10 cellular contexts compared by ENCODE assay signal in the genomic region with DNA sequence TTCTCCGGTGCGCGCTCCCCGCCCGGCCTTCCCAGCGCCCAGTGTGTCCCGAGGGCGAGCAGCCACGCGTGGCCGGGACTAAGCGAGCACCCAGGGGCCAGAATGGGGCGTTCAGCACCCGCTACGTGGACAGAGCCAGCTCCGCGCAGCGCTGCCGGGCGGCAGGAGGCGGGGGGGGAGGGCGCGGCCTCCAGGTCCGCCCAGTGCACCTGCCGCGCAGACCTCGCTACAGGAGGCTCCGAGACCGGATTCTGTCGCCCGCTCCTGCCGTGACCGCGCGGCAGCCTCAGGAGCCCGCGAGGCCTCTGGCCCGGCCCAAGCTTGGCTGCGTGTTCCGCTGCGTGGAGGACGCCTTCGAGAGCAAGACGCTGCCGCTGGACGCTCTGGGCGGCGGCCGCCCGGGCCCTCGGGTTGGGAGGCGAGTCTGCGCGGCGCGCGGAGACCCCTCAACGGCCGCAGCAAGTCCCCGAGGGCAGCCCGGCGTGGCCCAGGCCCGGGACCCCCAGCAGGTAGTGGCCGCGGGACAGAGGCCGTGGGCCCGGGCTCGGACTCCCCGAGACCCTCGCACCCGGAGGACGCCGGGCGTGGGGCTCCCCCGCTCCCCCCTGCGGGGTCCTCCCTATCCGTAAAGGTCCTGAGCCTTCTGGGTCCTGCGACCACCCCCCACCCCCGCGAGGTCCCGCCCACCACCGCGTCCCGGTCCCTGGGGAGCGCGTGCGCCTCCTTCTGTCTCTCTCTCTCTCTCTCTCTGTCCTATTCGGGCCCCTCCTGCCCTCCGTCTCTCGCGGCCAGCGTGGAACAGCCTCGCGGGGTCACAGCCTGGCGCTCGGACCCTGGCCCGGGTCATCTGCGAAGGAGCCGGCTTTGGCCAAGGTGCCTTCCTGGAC. TPM values are rescaled to one million over a fixed set of nuclear protein-coding genes. Genes with fewer than 3 reads are reported as not detected.
DNase-seq lines count a peak whose midpoint lies in the region; ATAC-seq and TF ChIP-seq lines count a peak whose summit lies in the region.
"Had no signal": no experiment of that assay in that cellular context is flagged by ENCODE, and none has a peak within 500 bp of the region (broad histone marks: within the 10 kb centered on the region; RNA-seq: fewer than 3 reads in every experiment).

No MANE protein-coding gene starts in this region.

- H3K4me2 ChIP-seq in mesenchymal stem cell (ENCODE audit: low read length, poor library complexity, severe bottlenecking) = peak overlapping the region; percentile 65
- H3K4me2 ChIP-seq: KMS-11 had no signal

- no peak overlapping the region for H2BK120ac ChIP-seq in mesenchymal stem cell (ENCODE audit: low read depth, low read length)

- intact Hi-C loops in dendritic cell treated with granulocyte-macrophage colony-stimulating factor and Interleukin-4, amounts not matched to agents 40 ng/mL and 50 ng/mL, for 4 days (cut with micrococcal nuclease) = no loop called here

- no peak overlapping the region for H2BK15ac ChIP-seq in mesenchymal stem cell (ENCODE audit: low read depth, poor library complexity, severe bottlenecking)

- no peak for TF ChIP-seq CTCF in HEK293 (tag by site-specific recombination; IDR thresholded peaks at IDR 0.05)
- no peak for TF ChIP-seq CTCF in thoracic aorta (IDR thresholded peaks at IDR 0.05)

- DNase-seq in activated CD4-positive, alpha-beta T cell treated with anti-CD3 and anti-CD28 coated beads for 1 hour = peak; percentile 48
- DNase-seq in mesenchymal stem cell (peak; percentile 22), thoracic aorta (ENCODE audit: low spot score) (no peak), LoVo (ENCODE audit: low spot score) (no peak)

- CTCF ChIA-PET in HEK293 (lab: Yijun Ruan, JAX) = interaction anchor here (1.0 kb wide), 1 partner anchor 21 kb away, joined by 3 read pairs; no protein-coding TSS in a partner anchor

- H3K4me3 ChIP-seq in HEK293 (ENCODE audit: low read depth, low read length) (peak overlapping the region; percentile 16), mesenchymal stem cell (ENCODE audit: insufficient read depth in 1 of 2, low read depth in 1 of 2, low read length in 2 of 2) (peak overlapping the region in 1 of 2 experiments; percentile 32), thoracic aorta (peak overlapping the region; percentile 61)

- H3K27ac Mint-ChIP-seq in dendritic cell treated with granulocyte-macrophage colony-stimulating factor and Interleukin-4, amounts not matched to agents 40 ng/mL and 50 ng/mL, for 4 days = no peak overlapping the region
- H3K27ac Mint-ChIP-seq: mesothelial cell of epicardium had no signal

- WGBS in mesenchymal stem cell = 11% methylated on average over 87 of the region's 99 CpGs

- ATAC-seq in thoracic aorta (ENCODE audit: insufficient number of reproducible peaks, low FRiP score, low read depth) (no peak), HG02763 (IDR thresholded peaks at IDR 0.05; ENCODE audit: unreplicated experiment) (no peak), HG03159 (IDR thresholded peaks at IDR 0.05; ENCODE audit: unreplicated experiment) (no peak)

- peak overlapping the region; percentile 51 for H2AFZ ChIP-seq in mesenchymal stem cell (ENCODE audit: low read depth, low read length)

- H4K91ac ChIP-seq in mesenchymal stem cell (ENCODE audit: low read length) = no peak overlapping the region

- H3K27ac ChIP-seq in HEK293 (ENCODE audit: extremely low read depth, low read depth, low read length) (no peak overlapping the region), mesenchymal stem cell (ENCODE audit: low read length, poor library complexity, severe bottlenecking) (no peak overlapping the region), thoracic aorta (no peak overlapping the region)
- H3K27ac ChIP-seq: KMS-11 had no signal

- no peak overlapping the region for H3K9ac ChIP-seq in mesenchymal stem cell (ENCODE audit: low read length)
- H3K9ac ChIP-seq: KMS-11 had no signal

- H3K27me3 Mint-ChIP-seq in dendritic cell treated with granulocyte-macrophage colony-stimulating factor and Interleukin-4, amounts not matched to agents 40 ng/mL and 50 ng/mL, for 4 days = peaks cover 81% of the 10 kb centered on the region

- POLR2A ChIA-PET in HEK293 (lab: Yijun Ruan, JAX) = no interaction called here

- no peak overlapping the region for H3K14ac ChIP-seq in mesenchymal stem cell (ENCODE audit: low read length in 2 of 2)

- H3K4me1 ChIP-seq in HEK293 (ENCODE audit: control insufficient read depth, insufficient read depth, low read length) (no peaks in the 10 kb centered on the region; the same call in 1 of the 2 replicates), mesenchymal stem cell (ENCODE audit: control insufficient read depth, insufficient read depth, low read depth, low read length) (peaks cover 27% of the 10 kb centered on the region), thoracic aorta (ENCODE audit: control insufficient read depth in 1 of 2, low read depth in 2 of 2) (peaks cover 7 to 23% of the 10 kb centered on the region in 2 donors)

- H3K27me3 ChIP-seq in mesenchymal stem cell (ENCODE audit: control insufficient read depth in 1 of 2, insufficient read depth in 1 of 2, low read length in 2 of 2) (peaks cover 57 to 76% of the 10 kb centered on the region in 2 experiments), thoracic aorta (replicated peaks; ENCODE audit: insufficient read depth) (peaks cover 13% of the 10 kb centered on the region)

- H3K36me3 ChIP-seq in HEK293 (ENCODE audit: control insufficient read depth in 2 of 2, insufficient read depth in 1 of 2, low read length in 2 of 2) = no peaks in the 10 kb centered on the region
- H3K36me3 ChIP-seq in mesenchymal stem cell (ENCODE audit: control insufficient read depth in 1 of 2, insufficient read depth in 2 of 2, low read depth in 1 of 2, low read length in 2 of 2) = peaks cover 0 to 2% of the 10 kb centered on the region in 2 experiments
- no peaks in the 10 kb centered on the region for H3K36me3 ChIP-seq in thoracic aorta

- H2BK12ac ChIP-seq in mesenchymal stem cell (ENCODE audit: low read length in 2 of 2) = no peak overlapping the region

- H3K18ac ChIP-seq in mesenchymal stem cell (ENCODE audit: low read depth in 1 of 2, low read length in 2 of 2) = no peak overlapping the region

- peak overlapping the region; percentile 75 for H3K4me3 Mint-ChIP-seq in dendritic cell treated with granulocyte-macrophage colony-stimulating factor and Interleukin-4, amounts not matched to agents 40 ng/mL and 50 ng/mL, for 4 days

- no peaks in the 10 kb centered on the region for H3K9me3 Mint-ChIP-seq in dendritic cell treated with granulocyte-macrophage colony-stimulating factor and Interleukin-4, amounts not matched to agents 40 ng/mL and 50 ng/mL, for 4 days

- no peaks in the 10 kb centered on the region for H3K9me3 ChIP-seq in HEK293 (ENCODE audit: control insufficient read depth, insufficient read depth, low read depth, low read length)
- no peaks in the 10 kb centered on the region for H3K9me3 ChIP-seq in mesenchymal stem cell (ENCODE audit: control insufficient read depth, low read length)
- no peaks in the 10 kb centered on the region for H3K9me3 ChIP-seq in thoracic aorta

- no peak overlapping the region for H2AK5ac ChIP-seq in mesenchymal stem cell (ENCODE audit: low read length, severe bottlenecking)

- no peak overlapping the region for H3K4ac ChIP-seq in mesenchymal stem cell (ENCODE audit: low read depth in 1 of 2, low read length in 2 of 2)

- no peaks in the 10 kb centered on the region for H3K79me1 ChIP-seq in mesenchymal stem cell (replicated peaks; ENCODE audit: low read length, poor library complexity, severe bottlenecking)

- H3K4me1 Mint-ChIP-seq in dendritic cell treated with granulocyte-macrophage colony-stimulating factor and Interleukin-4, amounts not matched to agents 40 ng/mL and 50 ng/mL, for 4 days (ENCODE audit: low read depth) = peaks cover 11% of the 10 kb centered on the region

- no peak overlapping the region for H4K8ac ChIP-seq in mesenchymal stem cell (ENCODE audit: low read length)

- H2BK5ac ChIP-seq in mesenchymal stem cell (ENCODE audit: low read depth, low read length, poor library complexity, severe bottlenecking) = no peak overlapping the region

- no peaks in the 10 kb centered on the region for H3K36me3 Mint-ChIP-seq in dendritic cell treated with granulocyte-macrophage colony-stimulating factor and Interleukin-4, amounts not matched to agents 40 ng/mL and 50 ng/mL, for 4 days (ENCODE audit: low read depth)

- H3K23ac ChIP-seq in mesenchymal stem cell (ENCODE audit: low read length in 2 of 2) = peak overlapping the region in 1 of 2 experiments; percentile 78

TF ChIP-seq in HEK293, 187 proteins besides CTCF, POLR2A, EP300 and RAD21 (continues in another document):
- TF ChIP-seq EGR2 (tag by site-specific recombination; IDR thresholded peaks at IDR 0.05; ENCODE audit: low read depth) (peak; percentile 10), KLF1 (tag by site-specific recombination; IDR thresholded peaks at IDR 0.05) (peak; percentile 63; the same call in 1 of the 2 replicates), SP2 (tag by site-specific recombination; IDR thresholded peaks at IDR 0.05) (peak; percentile 45), ZNF266 (tag by site-specific recombination; IDR thresholded peaks at IDR 0.05; ENCODE audit: low read depth) (no peak), GLIS2 (tag by site-specific recombination; IDR thresholded peaks at IDR 0.05) (peak; percentile 53), KLF10 (tag by site-specific recombination; IDR thresholded peaks at IDR 0.05) (peak; percentile 32; the same call in 1 of the 2 replicates), KLF9 (tag by site-specific recombination; IDR thresholded peaks at IDR 0.05; ENCODE audit: low read depth) (peak; percentile 52), ZBTB8A (tag by site-specific recombination; IDR thresholded peaks at IDR 0.05) (peak; percentile 47), ZNF548 (tag by site-specific recombination; IDR thresholded peaks at IDR 0.05) (no peak)
- TF ChIP-seq, protein P1, sequence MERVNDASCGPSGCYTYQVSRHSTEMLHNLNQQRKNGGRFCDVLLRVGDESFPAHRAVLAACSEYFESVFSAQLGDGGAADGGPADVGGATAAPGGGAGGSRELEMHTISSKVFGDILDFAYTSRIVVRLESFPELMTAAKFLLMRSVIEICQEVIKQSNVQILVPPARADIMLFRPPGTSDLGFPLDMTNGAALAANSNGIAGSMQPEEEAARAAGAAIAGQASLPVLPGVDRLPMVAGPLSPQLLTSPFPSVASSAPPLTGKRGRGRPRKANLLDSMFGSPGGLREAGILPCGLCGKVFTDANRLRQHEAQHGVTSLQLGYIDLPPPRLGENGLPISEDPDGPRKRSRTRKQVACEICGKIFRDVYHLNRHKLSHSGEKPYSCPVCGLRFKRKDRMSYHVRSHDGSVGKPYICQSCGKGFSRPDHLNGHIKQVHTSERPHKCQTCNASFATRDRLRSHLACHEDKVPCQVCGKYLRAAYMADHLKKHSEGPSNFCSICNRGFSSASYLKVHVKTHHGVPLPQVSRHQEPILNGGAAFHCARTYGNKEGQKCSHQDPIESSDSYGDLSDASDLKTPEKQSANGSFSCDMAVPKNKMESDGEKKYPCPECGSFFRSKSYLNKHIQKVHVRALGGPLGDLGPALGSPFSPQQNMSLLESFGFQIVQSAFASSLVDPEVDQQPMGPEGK (tag by site-specific recombination; IDR thresholded peaks at IDR 0.05) = 0 out of 2 replicates have a peak, but pooled peaks have one; percentile 10

RNA-seq across cellular contexts. Expression of gene DPYSL4, which starts 0.9 kb away (rescaled TPM):
- 3.9 TPM for polyA plus RNA-seq in mesenchymal stem cell (2013, experiment 1 of 2)
- polyA plus RNA-seq in mesenchymal stem cell (2013, experiment 2 of 2) = 3.5 TPM
- under 1 TPM in 1 of 2 donors, not detected in 1; 0.28 TPM for total RNA-seq in thoracic aorta

Comparison
In these comparisons a context has a peak if more than half of its experiments do, and no peak if none do; other contexts are left out.
1. DNase-seq: peak in activated CD4-positive, alpha-beta T cell treated with anti-CD3 and anti-CD28 coated beads for 1 hour (single experiment) and mesenchymal stem cell (single experiment); none in thoracic aorta (single experiment) and LoVo (single experiment).